In the genomic region with DNA sequence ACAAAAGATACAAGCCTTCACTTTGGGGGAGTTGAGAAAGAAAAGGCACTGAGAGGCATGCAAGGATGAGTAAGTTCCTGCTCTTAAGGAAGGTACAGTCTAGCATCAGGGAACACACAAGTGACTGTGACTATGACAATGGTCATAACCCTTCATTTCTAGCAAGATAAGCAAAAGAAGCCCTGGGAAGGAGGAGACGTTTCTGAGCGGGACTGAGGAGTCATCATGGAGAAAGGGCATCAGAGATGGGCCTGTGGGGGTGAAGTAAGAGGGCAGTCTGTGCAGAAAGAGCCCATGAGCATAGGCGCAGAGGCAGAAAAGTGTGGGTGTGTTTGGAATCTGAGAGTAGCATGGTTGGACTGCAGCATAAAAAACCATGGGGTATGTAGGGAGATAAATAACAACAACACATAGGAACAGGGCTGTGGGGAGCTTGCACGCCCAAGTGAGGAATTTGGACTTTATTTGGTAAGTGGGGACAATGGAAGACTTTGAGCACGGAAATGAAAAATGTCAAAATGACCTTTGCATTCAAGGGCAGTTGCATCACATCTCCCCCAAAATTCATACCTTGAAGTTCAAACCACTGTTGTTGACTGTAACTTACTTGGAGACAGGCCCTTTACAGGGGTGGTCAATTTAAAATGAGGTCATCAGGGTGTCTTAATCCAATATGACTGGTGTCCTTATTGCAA, we compare ENCODE assay signal across 12 cellular contexts.
A peak's percentile ranks its signal among the peaks of the same experiment; 100 is the strongest.
DNase-seq lines count a peak whose midpoint lies in the region; ATAC-seq and TF ChIP-seq lines count a peak whose summit lies in the region.
"Had no signal": no experiment of that assay in that cellular context is flagged by ENCODE, and none has a peak within 500 bp of the region (broad histone marks: within the 10 kb centered on the region; RNA-seq: fewer than 3 reads in every experiment).

No MANE protein-coding gene starts in this region.

- 77% methylated on average over 5 of the region's 5 CpGs for WGBS in esophagus muscularis mucosa

- H3K4me3 Mint-ChIP-seq in progenitor cell of endocrine pancreas (ENCODE audit: low read depth), result no peak overlapping the region

- peaks cover 40% of the 10 kb centered on the region for H3K4me1 Mint-ChIP-seq in progenitor cell of endocrine pancreas (ENCODE audit: low read depth)

- no peak for TF ChIP-seq CTCF in esophagus muscularis mucosa (IDR thresholded peaks at IDR 0.05)
- TF ChIP-seq CTCF in progenitor cell of endocrine pancreas (IDR thresholded peaks at IDR 0.05; ENCODE audit: unreplicated experiment), result no peak

- TF ChIP-seq EP300 in esophagus muscularis mucosa (IDR thresholded peaks at IDR 0.05), result no peak

- DNase-seq in EH (ENCODE audit: low read depth) (peak; percentile 72), SJCRH30 (peak; percentile 24 to 52), esophagus muscularis mucosa (ENCODE audit: extremely low spot score) (no peak), progenitor cell of endocrine pancreas (ENCODE audit: low spot score, unreplicated experiment) (no peak), AG08395 (ENCODE audit: low spot score) (no peak)
- DNase-seq in stimulated activated CD4-positive, alpha-beta T cell treated with anti-CD3 and anti-CD28 coated beads, Interleukin-15, amount 100 ng/mL, for 24 hours, result no peak
- no peak for DNase-seq in activated CD8-positive, alpha-beta memory T cell treated with anti-CD3 and anti-CD28 coated beads, Interleukin-2, amount 50 U/mL, for 48 hours
- DNase-seq: effector CD8-positive, alpha-beta T cell; RPMI8226; stomach had no signal

- no peaks in the 10 kb centered on the region for H3K9me3 Mint-ChIP-seq in progenitor cell of endocrine pancreas (ENCODE audit: low read depth)

- H3K27ac ChIP-seq in SJCRH30 (peak overlapping the region; percentile 97), esophagus muscularis mucosa (replicated peaks in 1 of 4) (peak overlapping the region; percentile 47 to 59 (median 57))

- no peak for TF ChIP-seq POLR2A in esophagus muscularis mucosa (IDR thresholded peaks at IDR 0.05; ENCODE audit: low read depth)

- peaks cover 50% of the 10 kb centered on the region for H3K4me1 ChIP-seq in SJCRH30
- peaks cover 66 to 93% (median 71%) of the 10 kb centered on the region in 4 donors for H3K4me1 ChIP-seq in esophagus muscularis mucosa

- no peaks in the 10 kb centered on the region for H3K36me3 ChIP-seq in SJCRH30
- H3K36me3 ChIP-seq in esophagus muscularis mucosa, result no peaks in the 10 kb centered on the region
- H3K36me3 ChIP-seq: stomach had no signal

- intact Hi-C loops in esophagus muscularis mucosa (cut with DNase I), result no loop called here

- ATAC-seq in HG03520 (IDR thresholded peaks at IDR 0.05; ENCODE audit: unreplicated experiment), result no peak

- H3K36me3 Mint-ChIP-seq in progenitor cell of endocrine pancreas (ENCODE audit: insufficient read depth), result peaks cover 9% of the 10 kb centered on the region

- H3K4me3 ChIP-seq in SJCRH30, result peak overlapping the region; percentile 3; the same call in 1 of the 2 replicates
- H3K4me3 ChIP-seq in esophagus muscularis mucosa, result no peak overlapping the region
- H3K4me3 ChIP-seq: MG63, stomach had no signal

- H3K27me3 Mint-ChIP-seq in progenitor cell of endocrine pancreas, result no peaks in the 10 kb centered on the region

- no peaks in the 10 kb centered on the region for H3K27me3 ChIP-seq in SJCRH30
- H3K27me3 ChIP-seq in esophagus muscularis mucosa, result no peaks in the 10 kb centered on the region
- H3K27me3 ChIP-seq: MG63, stomach had no signal

- no peaks in the 10 kb centered on the region for H3K9me3 ChIP-seq in SJCRH30 (replicated peaks)
- H3K9me3 ChIP-seq in esophagus muscularis mucosa, result no peaks in the 10 kb centered on the region
- H3K9me3 ChIP-seq: MG63, stomach had no signal

- H3K27ac Mint-ChIP-seq in progenitor cell of endocrine pancreas, result peak overlapping the region; percentile 47

Comparison
In these comparisons a context has a peak if more than half of its experiments do, and no peak if none do; other contexts are left out.
1. DNase-seq: peak in EH (single experiment) and SJCRH30 (2 of 2); none in esophagus muscularis mucosa (single experiment), progenitor cell of endocrine pancreas (single experiment), stimulated activated CD4-positive, alpha-beta T cell treated with anti-CD3 and anti-CD28 coated beads, Interleukin-15, amount 100 ng/mL, for 24 hours (single experiment), activated CD8-positive, alpha-beta memory T cell treated with anti-CD3 and anti-CD28 coated beads, Interleukin-2, amount 50 U/mL, for 48 hours (single experiment) and AG08395 (single experiment).